Comparison of ENCODE assay signal across 20 cellular contexts in the genomic region with DNA sequence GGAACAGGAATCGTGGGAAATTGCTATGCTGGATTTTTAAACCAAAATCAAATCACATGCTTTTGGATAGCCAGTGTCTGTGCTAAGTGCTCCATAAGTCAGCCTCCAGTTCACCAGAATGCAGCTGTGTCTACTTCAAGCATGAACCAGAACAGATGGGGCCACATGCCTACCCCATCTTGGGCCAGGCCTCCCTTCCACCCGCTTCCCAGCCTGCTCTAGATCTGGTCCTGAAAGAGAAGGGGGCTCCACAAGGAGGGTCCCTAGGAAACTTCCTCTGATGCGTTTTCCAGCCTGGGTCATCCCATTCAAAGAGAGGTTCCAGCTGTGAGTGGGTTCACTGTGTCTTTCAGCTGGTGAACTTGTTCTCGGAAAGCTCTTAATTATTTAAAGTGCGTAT.
A peak's percentile ranks its signal among the peaks of the same experiment; 100 is the strongest.
DNase-seq lines count a peak whose midpoint lies in the region; ATAC-seq and TF ChIP-seq lines count a peak whose summit lies in the region.
"Had no signal": no experiment of that assay in that cellular context is flagged by ENCODE, and none has a peak within 500 bp of the region (broad histone marks: within the 10 kb centered on the region; RNA-seq: fewer than 3 reads in every experiment).

No MANE protein-coding gene starts in this region.

- H2AK5ac ChIP-seq in H9 (ENCODE audit: insufficient read length, low read length), result no peak overlapping the region
- H2AK5ac ChIP-seq in mesendoderm (ENCODE audit: low read length), result no peak overlapping the region

- H3K79me1 ChIP-seq in H9 (ENCODE audit: insufficient read depth, low read depth, low read length, poor library complexity, severe bottlenecking) (no peaks in the 10 kb centered on the region), mesendoderm (ENCODE audit: low read length) (no peaks in the 10 kb centered on the region)

- no peak overlapping the region for H3K27ac ChIP-seq in H9 (ENCODE audit: insufficient read length, low read depth, low read length)
- no peak overlapping the region for H3K27ac ChIP-seq in mesendoderm (ENCODE audit: low read depth, low read length)
- H3K27ac ChIP-seq: 22Rv1; A549; BLaER1 treated with 17β-estradiol and CSF1 and Interleukin-3, amounts not matched to agents 10 nM and 100 nM; C4-2B had no signal

- peaks cover 2% of the 10 kb centered on the region for H3K27me3 Mint-ChIP-seq in activated CD8-positive, alpha-beta memory T cell treated with anti-CD3 and anti-CD28 coated beads, Interleukin-2, amount 10 ng/mL, durations not matched to agents 7 days and 5 days
- H3K27me3 Mint-ChIP-seq in H9 (ENCODE audit: low read depth), result peaks cover 2% of the 10 kb centered on the region; the same call in 1 of the 2 replicates
- peaks cover 2% of the 10 kb centered on the region for H3K27me3 Mint-ChIP-seq in osteocyte (ENCODE audit: unreplicated experiment)

- no peak overlapping the region for H2AFZ ChIP-seq in H9 (ENCODE audit: low read length)

- H4K20me1 ChIP-seq in H9 (ENCODE audit: control insufficient read depth, insufficient read depth, insufficient read length), result no peaks in the 10 kb centered on the region

- no peak overlapping the region for H3K27ac Mint-ChIP-seq in activated CD8-positive, alpha-beta memory T cell treated with anti-CD3 and anti-CD28 coated beads, Interleukin-2, amount 10 ng/mL, durations not matched to agents 7 days and 5 days
- H3K27ac Mint-ChIP-seq in H9 (no peak overlapping the region), osteocyte (ENCODE audit: unreplicated experiment) (no peak overlapping the region)
- H3K27ac Mint-ChIP-seq: B cell; CD4-positive, alpha-beta T cell; CD8-positive, alpha-beta T cell had no signal

- H3K18ac ChIP-seq in H9 (ENCODE audit: insufficient read length, low read depth, low read length) (no peak overlapping the region), mesendoderm (ENCODE audit: low read length) (no peak overlapping the region)

- H3K36me3 ChIP-seq in mesendoderm (ENCODE audit: control insufficient read depth, insufficient read depth, low read length), result no peaks in the 10 kb centered on the region
- H3K36me3 ChIP-seq: BLaER1 treated with 17β-estradiol and CSF1 and Interleukin-3, amounts not matched to agents 10 nM and 100 nM had no signal

- no peak overlapping the region for H3K14ac ChIP-seq in H9 (ENCODE audit: insufficient read depth, low read length)

- no peak overlapping the region for H2BK120ac ChIP-seq in H9 (ENCODE audit: low read depth, low read length, poor library complexity, severe bottlenecking)
- H2BK120ac ChIP-seq in mesendoderm (ENCODE audit: low read depth, low read length), result no peak overlapping the region

- H3K9ac ChIP-seq in H9 (ENCODE audit: extremely low read depth, insufficient read length, low read length) (no peak overlapping the region), mesendoderm (ENCODE audit: low read length) (no peak overlapping the region)
- H3K9ac ChIP-seq: BLaER1 treated with 17β-estradiol and CSF1 and Interleukin-3, amounts not matched to agents 10 nM and 100 nM had no signal

- peaks cover 53% of the 10 kb centered on the region for H3K4me1 Mint-ChIP-seq in activated CD8-positive, alpha-beta memory T cell treated with anti-CD3 and anti-CD28 coated beads, Interleukin-2, amount 10 ng/mL, durations not matched to agents 7 days and 5 days
- H3K4me1 Mint-ChIP-seq in H9 (peaks cover 0 to 4% of the 10 kb centered on the region in 2 experiments; a peak in 2 of 4 replicates), osteocyte (ENCODE audit: unreplicated experiment) (no peaks in the 10 kb centered on the region)

- no peak overlapping the region for H2BK5ac ChIP-seq in H9 (ENCODE audit: insufficient read length, low read length)
- H2BK5ac ChIP-seq in mesendoderm (ENCODE audit: low read length), result no peak overlapping the region

- H4K8ac ChIP-seq in H9 (replicated peaks; ENCODE audit: insufficient read length, low read depth, low read length), result no peak overlapping the region
- H4K8ac ChIP-seq in mesendoderm (ENCODE audit: low read depth, low read length), result no peak overlapping the region

- H2BK15ac ChIP-seq in H9 (ENCODE audit: low read depth, low read length), result no peak overlapping the region
- H2BK15ac ChIP-seq in mesendoderm (replicated peaks; ENCODE audit: low read depth), result no peak overlapping the region

- TF ChIP-seq CTCF in H9 (conservative IDR thresholded peaks at IDR 0.05), result no peak
- TF ChIP-seq CTCF in osteocyte (IDR thresholded peaks at IDR 0.05), result no peak

- H3T11ph ChIP-seq in H9 (ENCODE audit: low read length), result no peak overlapping the region

- no peak overlapping the region for H3K4me3 Mint-ChIP-seq in activated CD8-positive, alpha-beta memory T cell treated with anti-CD3 and anti-CD28 coated beads, Interleukin-2, amount 10 ng/mL, durations not matched to agents 7 days and 5 days
- H3K4me3 Mint-ChIP-seq in H9, result no peak overlapping the region
- H3K4me3 Mint-ChIP-seq in osteocyte (ENCODE audit: unreplicated experiment), result no peak overlapping the region
- H3K4me3 Mint-ChIP-seq: B cell; CD4-positive, alpha-beta T cell; CD8-positive, alpha-beta T cell had no signal

- H3K23me2 ChIP-seq in H9 (ENCODE audit: insufficient read length, low read depth, low read length, poor library complexity, severe bottlenecking), result no peaks in the 10 kb centered on the region

- H3K27me3 ChIP-seq in H9 (ENCODE audit: insufficient read depth, low read length) (no peaks in the 10 kb centered on the region), mesendoderm (ENCODE audit: insufficient read depth, low read length, poor library complexity) (no peaks in the 10 kb centered on the region)
- H3K27me3 ChIP-seq: BLaER1 treated with 17β-estradiol and CSF1 and Interleukin-3, amounts not matched to agents 10 nM and 100 nM had no signal

- H3K4me1 ChIP-seq in H9 (ENCODE audit: insufficient read depth, low read length) (no peaks in the 10 kb centered on the region), mesendoderm (ENCODE audit: control insufficient read depth, low read depth, low read length) (no peaks in the 10 kb centered on the region)
- H3K4me1 ChIP-seq: A549, Caco-2 had no signal

- H3K23ac ChIP-seq in H9 (ENCODE audit: insufficient read length, low read depth, low read length) (no peak overlapping the region), mesendoderm (ENCODE audit: low read length) (no peak overlapping the region)

- no peaks in the 10 kb centered on the region for H3K9me3 ChIP-seq in H9 (ENCODE audit: control insufficient read depth, low read depth, low read length)
- H3K9me3 ChIP-seq: A549, Caco-2 had no signal

- no peak overlapping the region for H3K4me3 ChIP-seq in mesendoderm (ENCODE audit: low read length)
- H3K4me3 ChIP-seq: A549; BLaER1 treated with 17β-estradiol and CSF1 and Interleukin-3, amounts not matched to agents 10 nM and 100 nM had no signal

- H2BK20ac ChIP-seq in H9 (ENCODE audit: low read depth, low read length, poor library complexity, severe bottlenecking), result no peak overlapping the region

- H3K9me3 Mint-ChIP-seq in activated CD8-positive, alpha-beta memory T cell treated with anti-CD3 and anti-CD28 coated beads, Interleukin-2, amount 10 ng/mL, durations not matched to agents 7 days and 5 days (ENCODE audit: low read depth), result no peaks in the 10 kb centered on the region
- H3K9me3 Mint-ChIP-seq in H9, result peaks cover 2 to 3% of the 10 kb centered on the region in 2 experiments; a peak in 3 of 5 replicates
- peaks cover 13% of the 10 kb centered on the region for H3K9me3 Mint-ChIP-seq in osteocyte (ENCODE audit: unreplicated experiment)
- H3K9me3 Mint-ChIP-seq: CD8-positive, alpha-beta T cell had no signal

- WGBS in H9 (ENCODE audit: extremely low coverage, insufficient read length, low lambda C conversion rate), result no CpG with 5 or more reads among the region's 5 CpGs
- no CpG with 5 or more reads among the region's 5 CpGs for WGBS in mesendoderm (ENCODE audit: extremely low coverage, insufficient coverage, low lambda C conversion rate)

- H3K36me3 Mint-ChIP-seq in activated CD8-positive, alpha-beta memory T cell treated with anti-CD3 and anti-CD28 coated beads, Interleukin-2, amount 10 ng/mL, durations not matched to agents 7 days and 5 days, result peaks cover 45% of the 10 kb centered on the region
- H3K36me3 Mint-ChIP-seq in H9 (ENCODE audit: insufficient read depth in 1 of 3, low read depth in 3 of 3), result peaks cover 0 to 5% (median under 1%) of the 10 kb centered on the region in 3 experiments; a peak in 2 of 7 replicates
- no peaks in the 10 kb centered on the region for H3K36me3 Mint-ChIP-seq in osteocyte (ENCODE audit: unreplicated experiment)
- H3K36me3 Mint-ChIP-seq: CD8-positive, alpha-beta T cell had no signal

- no peak overlapping the region for H3K4me2 ChIP-seq in H9 (ENCODE audit: insufficient read depth, insufficient read length, low read length)
- H3K4me2 ChIP-seq in mesendoderm (ENCODE audit: low read length), result no peak overlapping the region
- H3K4me2 ChIP-seq: A549; BLaER1 treated with 17β-estradiol and CSF1 and Interleukin-3, amounts not matched to agents 10 nM and 100 nM had no signal

- peak; percentile 37 for DNase-seq in activated CD8-positive, alpha-beta memory T cell treated with anti-CD3 and anti-CD28 coated beads, Interleukin-2, amount 10 ng/mL, durations not matched to agents 7 days and 5 days
- DNase-seq in activated CD8-positive, alpha-beta memory T cell treated with anti-CD3 and anti-CD28 coated beads for 24 hours, result no peak
- DNase-seq in H9, result peak; percentile 5
- peak; percentile 72 for DNase-seq in NCI-H69 (lab: John Stamatoyannopoulos, UW)
- DNase-seq in osteocyte (ENCODE audit: extremely low spot score, unreplicated experiment), result peak; percentile 44
- no peak for DNase-seq in stimulated activated CD4-positive, alpha-beta T cell treated with anti-CD3 and anti-CD28 coated beads, Interleukin-15, amount 100 ng/mL, for 24 hours
- DNase-seq in mesendoderm, result no peak
- DNase-seq: AML-193; Caco-2; Calu3; CD4-positive, alpha-beta T cell; CD8-positive, alpha-beta T cell; DMS79 treated with DMSO at 0.1 percent for 48 hours; GF-D8 had no signal

- no peak for ATAC-seq in activated CD8-positive, alpha-beta memory T cell treated with anti-CD3 and anti-CD28 coated beads, Interleukin-2, amount 10 ng/mL, durations not matched to agents 7 days and 5 days
- no peak for ATAC-seq in HG03135 (IDR thresholded peaks at IDR 0.05; ENCODE audit: unreplicated experiment)
- ATAC-seq: A549; CD8-positive, alpha-beta T cell had no signal

- H3K79me2 ChIP-seq in H9 (ENCODE audit: insufficient read depth, low read length) (no peaks in the 10 kb centered on the region), mesendoderm (ENCODE audit: control insufficient read depth, insufficient read depth, low read length) (no peaks in the 10 kb centered on the region)

- CTCF ChIA-PET in activated CD8-positive, alpha-beta memory T cell treated with anti-CD3 and anti-CD28 coated beads, Interleukin-2, amount 10 ng/mL, durations not matched to agents 7 days and 5 days (lab: Charles Lee), result interaction anchor here (1.6 to 1.8 kb wide), 2 partner anchors 15 to 68 kb away, joined by 4 to 9 read pairs; no protein-coding TSS in a partner anchor

- H3K4ac ChIP-seq in H9 (ENCODE audit: low read depth, low read length) (no peak overlapping the region), mesendoderm (ENCODE audit: low read depth, low read length) (no peak overlapping the region)

- H4K5ac ChIP-seq in H9 (ENCODE audit: insufficient read length, low read depth, low read length) (no peak overlapping the region), mesendoderm (ENCODE audit: low read length) (no peak overlapping the region)

- no peak overlapping the region for H2BK12ac ChIP-seq in H9 (ENCODE audit: insufficient read length, low read depth, low read length)

- no peak overlapping the region for H4K91ac ChIP-seq in H9 (ENCODE audit: insufficient read length, low read depth, low read length)

- H3K56ac ChIP-seq in H9 (ENCODE audit: insufficient read length, low read depth, low read length) (no peak overlapping the region), mesendoderm (ENCODE audit: low read length) (no peak overlapping the region)

Comparison
In these comparisons a context has a peak if more than half of its experiments do, and no peak if none do; other contexts are left out.
1. DNase-seq: peak in activated CD8-positive, alpha-beta memory T cell treated with anti-CD3 and anti-CD28 coated beads, Interleukin-2, amount 10 ng/mL, durations not matched to agents 7 days and 5 days (single experiment), H9 (single experiment), NCI-H69 (single experiment) and osteocyte (single experiment); none in activated CD8-positive, alpha-beta memory T cell treated with anti-CD3 and anti-CD28 coated beads for 24 hours (single experiment), stimulated activated CD4-positive, alpha-beta T cell treated with anti-CD3 and anti-CD28 coated beads, Interleukin-15, amount 100 ng/mL, for 24 hours (single experiment) and mesendoderm (single experiment).